In the genomic region with DNA sequence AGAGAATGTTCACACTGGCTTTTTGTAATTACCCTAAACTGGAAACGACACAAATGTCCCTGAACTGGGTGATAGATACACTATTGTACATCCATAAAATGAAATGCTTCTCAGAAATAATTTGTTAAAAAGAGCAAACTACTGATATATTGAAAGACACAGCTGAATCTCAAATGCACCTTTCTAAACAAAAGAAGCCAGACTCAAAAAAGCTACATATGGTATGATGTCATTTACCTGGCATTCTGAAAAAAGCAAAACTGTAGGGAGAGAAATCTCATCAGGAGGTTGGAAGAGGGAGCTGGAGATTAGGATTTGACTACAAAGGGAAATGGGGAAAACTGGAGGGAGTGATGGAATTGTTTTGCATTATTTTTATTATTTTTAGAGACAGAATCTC, we compare ENCODE assay signal across 1 cellular context.
TF ChIP-seq lines count a peak whose summit lies in the region.

No MANE protein-coding gene starts in this region.

TF ChIP-seq in WTC11, 78 proteins besides CTCF, POLR2A, EP300 and RAD21 (continued from another document):
- TF ChIP-seq, protein P1, sequence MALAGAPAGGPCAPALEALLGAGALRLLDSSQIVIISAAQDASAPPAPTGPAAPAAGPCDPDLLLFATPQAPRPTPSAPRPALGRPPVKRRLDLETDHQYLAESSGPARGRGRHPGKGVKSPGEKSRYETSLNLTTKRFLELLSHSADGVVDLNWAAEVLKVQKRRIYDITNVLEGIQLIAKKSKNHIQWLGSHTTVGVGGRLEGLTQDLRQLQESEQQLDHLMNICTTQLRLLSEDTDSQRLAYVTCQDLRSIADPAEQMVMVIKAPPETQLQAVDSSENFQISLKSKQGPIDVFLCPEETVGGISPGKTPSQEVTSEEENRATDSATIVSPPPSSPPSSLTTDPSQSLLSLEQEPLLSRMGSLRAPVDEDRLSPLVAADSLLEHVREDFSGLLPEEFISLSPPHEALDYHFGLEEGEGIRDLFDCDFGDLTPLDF (CRISPR knock-in tag; IDR thresholded peaks at IDR 0.05): no peak
- TF ChIP-seq RELA (CRISPR knock-in tag; IDR thresholded peaks at IDR 0.05; ENCODE audit: borderline replicate concordance): no peak
- TF ChIP-seq ZNF263 (CRISPR knock-in tag; IDR thresholded peaks at IDR 0.05; ENCODE audit: low read depth): no peak
- TF ChIP-seq TEAD1 (CRISPR knock-in tag; IDR thresholded peaks at IDR 0.05): no peak
- TF ChIP-seq ESRRA (CRISPR knock-in tag; IDR thresholded peaks at IDR 0.05; ENCODE audit: borderline replicate concordance): no peak
- no peak for TF ChIP-seq NFE2L1 (CRISPR knock-in tag; IDR thresholded peaks at IDR 0.05)
